ENCODE assay signal across 12 cellular contexts in the genomic region with DNA sequence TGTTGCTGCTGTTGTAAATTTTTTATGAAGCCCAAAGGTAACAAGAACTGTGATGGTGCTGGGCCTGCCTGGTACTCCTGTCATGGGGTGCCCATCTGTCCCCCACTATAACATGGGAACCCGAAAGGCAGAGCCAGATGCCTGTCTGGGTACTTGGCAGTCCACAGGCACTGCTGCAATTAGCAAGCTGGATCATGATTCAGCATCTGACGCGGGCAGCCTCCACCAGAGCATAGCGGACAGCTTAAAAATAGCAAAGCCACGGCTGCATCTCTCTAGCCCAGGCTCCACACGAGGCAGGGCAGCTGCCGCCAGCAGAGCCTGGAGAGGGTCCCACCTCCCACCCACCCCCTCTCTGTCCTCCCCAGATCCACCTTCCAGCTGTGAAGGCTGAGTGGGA. TPM values are rescaled to one million over a fixed set of nuclear protein-coding genes. Genes with fewer than 3 reads are reported as not detected.
A peak's percentile ranks its signal among the peaks of the same experiment; 100 is the strongest.
DNase-seq lines count a peak whose midpoint lies in the region; ATAC-seq, FAIRE-seq and TF ChIP-seq lines count a peak whose summit lies in the region.
"Had no signal": no experiment of that assay in that cellular context is flagged by ENCODE, and none has a peak within 500 bp of the region (broad histone marks: within the 10 kb centered on the region; RNA-seq: fewer than 3 reads in every experiment).

No MANE protein-coding gene starts in this region.

- H3K4me3 ChIP-seq in brain microvascular endothelial cell (ENCODE audit: low read depth, low read length) (no peak overlapping the region), kidney (ENCODE audit: low read length in 2 of 2) (no peak overlapping the region)

- no peaks in the 10 kb centered on the region for H3K9me3 ChIP-seq in kidney (ENCODE audit: control insufficient read depth in 1 of 2, low read length in 2 of 2)

- no peak for TF ChIP-seq CTCF in brain microvascular endothelial cell (IDR thresholded peaks at IDR 0.05; ENCODE audit: low read depth, low read length, missing control alignments)
- no peak for TF ChIP-seq CTCF in kidney (IDR thresholded peaks at IDR 0.05; ENCODE audit: borderline replicate concordance, extremely low read depth, insufficient read depth)

- H3K27me3 ChIP-seq in brain microvascular endothelial cell (replicated peaks): no peaks in the 10 kb centered on the region

- DNase-seq in AG20443 (ENCODE audit: low spot score) (peak; percentile 81), NCI-H2171 (lab: John Stamatoyannopoulos, UW) (peak; percentile 62), brain microvascular endothelial cell (peak; percentile 2), kidney (no peak), NOMO-1 treated with dmso at 0.1 percent for 144 hours (lab: John Stamatoyannopoulos, UW; ENCODE audit: unreplicated experiment) (no peak)
- DNase-seq: immature natural killer cell, NCI-H187 had no signal

- ATAC-seq in GM21447 (IDR thresholded peaks at IDR 0.05; ENCODE audit: unreplicated experiment) (no peak), HG03432 (IDR thresholded peaks at IDR 0.05; ENCODE audit: unreplicated experiment) (no peak), HG03565 (IDR thresholded peaks at IDR 0.05; ENCODE audit: unreplicated experiment) (no peak)

- H3K36me3 ChIP-seq in brain microvascular endothelial cell (replicated peaks) (no peaks in the 10 kb centered on the region), kidney (ENCODE audit: control insufficient read depth in 1 of 2, insufficient read depth in 2 of 2, low read length in 2 of 2) (no peaks in the 10 kb centered on the region)

- in situ Hi-C loops in brain microvascular endothelial cell (cut with HindIII; ENCODE audit: low pct_ligation_motif_present, low sequenced_read_pairs): no loop called here

- no peak overlapping the region for H3K27ac ChIP-seq in brain microvascular endothelial cell
- peak overlapping the region; percentile 15 to 17 for H3K27ac ChIP-seq in kidney (ENCODE audit: low read depth in 2 of 2, low read length in 2 of 2)

- intact Hi-C loops in kidney (cut with DNase I): no loop called here

- H3K4me1 ChIP-seq in kidney (ENCODE audit: control insufficient read depth in 1 of 2, insufficient read depth in 1 of 2, low read depth in 1 of 2, low read length in 2 of 2): peaks cover 0 to 6% of the 10 kb centered on the region in 2 donors

- no peak for FAIRE-seq in kidney (lab: Jason Lieb, UNC)

- no peak overlapping the region for H3K9ac ChIP-seq in kidney (ENCODE audit: low read length in 2 of 2)

RNA-seq across cellular contexts. Expression of a gene that starts 22.9 kb away (rescaled TPM):
- 14.0 TPM for total RNA-seq in kidney
- polyA plus RNA-seq in kidney (ENCODE audit: insufficient read depth, low read depth, low replicate concordance): 23.7 TPM
- polyA plus RNA-seq: immature natural killer cell had no signal

RNA-seq across cellular contexts. Expression of a gene that starts 52.1 kb away (rescaled TPM):
- 0.13 TPM for total RNA-seq in kidney
- polyA plus RNA-seq in kidney (ENCODE audit: insufficient read depth, low read depth, low replicate concordance): not detected
- total RNA-seq: progenitor cell of endocrine pancreas had no signal
- polyA plus RNA-seq: CD14-positive monocyte, immature natural killer cell had no signal

Comparison
In these comparisons a context has a peak if more than half of its experiments do, and no peak if none do; other contexts are left out.
1. DNase-seq: peak in AG20443 (single experiment), NCI-H2171 (single experiment) and brain microvascular endothelial cell (single experiment); none in kidney (single experiment) and NOMO-1 treated with dmso at 0.1 percent for 144 hours (single experiment).